ENCODE assay signal across 4 cellular contexts in genomic region chr9:65207273-65207672, GRCh38.
A peak's percentile ranks its signal among the peaks of the same experiment; 100 is the strongest.
DNase-seq lines count a peak whose midpoint lies in the region; ATAC-seq, FAIRE-seq and TF ChIP-seq lines count a peak whose summit lies in the region.
"Not testable (repeated sequence)": the region's sequence is repeated elsewhere in the genome, so short reads cannot be mapped to it uniquely, and the experiment has no call there.

No MANE protein-coding gene starts in this region.

- not testable (repeated sequence) for H3K9me1 ChIP-seq in K562 (ENCODE audit: control insufficient read depth, insufficient read depth, low read length)

- H3K79me2 ChIP-seq in K562 (ENCODE audit: control insufficient read depth, insufficient read depth, low read length); HepG2 (ENCODE audit: insufficient read depth, low read length): not testable (repeated sequence)

- not testable (repeated sequence) for H3K27me3 ChIP-seq in K562 (ENCODE audit: control insufficient read depth in 2 of 2, insufficient read depth in 2 of 2, low read length in 2 of 2); HepG2 (ENCODE audit: control insufficient read depth in 1 of 2, insufficient read depth in 2 of 2, low read length in 2 of 2)

- H3K27ac Mint-ChIP-seq in activated T-cell treated with anti-CD3 and anti-CD28 coated beads, Interleukin-2, amount 50 U/mL, for 24 hours, result peak overlapping the region; percentile 71
- H3K27ac Mint-ChIP-seq in activated naive CD4-positive, alpha-beta T cell treated with anti-CD3 and anti-CD28 coated beads, Interleukin-2, amount 50 U/mL, for 24 hours, result peak overlapping the region; percentile 46

- H3K9me3 Mint-ChIP-seq in activated T-cell treated with anti-CD3 and anti-CD28 coated beads, Interleukin-2, amount 50 U/mL, for 24 hours; activated naive CD4-positive, alpha-beta T cell treated with anti-CD3 and anti-CD28 coated beads, Interleukin-2, amount 50 U/mL, for 24 hours: not testable (repeated sequence)

- not testable (repeated sequence) for ATAC-seq in K562, HepG2

- H3K4me1 ChIP-seq in K562 (replicated peaks in 1 of 2; ENCODE audit: control insufficient read depth in 2 of 2, insufficient read depth in 2 of 2, low read length in 2 of 2); HepG2 (ENCODE audit: insufficient read depth, low read length): not testable (repeated sequence)

- H3K36me3 Mint-ChIP-seq in activated T-cell treated with anti-CD3 and anti-CD28 coated beads, Interleukin-2, amount 50 U/mL, for 24 hours (ENCODE audit: low read depth); activated naive CD4-positive, alpha-beta T cell treated with anti-CD3 and anti-CD28 coated beads, Interleukin-2, amount 50 U/mL, for 24 hours: not testable (repeated sequence)

- TF ChIP-seq CTCF in K562 (IDR thresholded peaks at IDR 0.05 in 2 of 3, conservative IDR thresholded peaks at IDR 0.05 in 1 of 3; ENCODE audit: insufficient read depth in 2 of 3, low read depth in 1 of 3, low read length in 3 of 3); HepG2 (CRISPR knock-in tag; IDR thresholded peaks at IDR 0.05): not testable (repeated sequence)

- POLR2A ChIA-PET in K562 (lab: Yijun Ruan, JAX); HepG2 (lab: Yijun Ruan, JAX): not testable (repeated sequence)

- H3K4me1 Mint-ChIP-seq in activated T-cell treated with anti-CD3 and anti-CD28 coated beads, Interleukin-2, amount 50 U/mL, for 24 hours (ENCODE audit: low read depth); activated naive CD4-positive, alpha-beta T cell treated with anti-CD3 and anti-CD28 coated beads, Interleukin-2, amount 50 U/mL, for 24 hours: not testable (repeated sequence)

- BruUV-seq in K562 (replicated peaks; lab: Mats Ljungman, UMichigan); HepG2 (replicated peaks; lab: Mats Ljungman, UMichigan): not testable (repeated sequence)

- TF ChIP-seq POLR2A in K562 (conservative IDR thresholded peaks at IDR 0.05); HepG2 (IDR thresholded peaks at IDR 0.05; ENCODE audit: insufficient read depth in 1 of 2, low read depth in 2 of 2, low read length in 2 of 2): not testable (repeated sequence)

- H3K9me3 ChIP-seq in K562 (replicated peaks; ENCODE audit: control insufficient read depth, insufficient read depth, low read depth, low read length); HepG2 (ENCODE audit: low read length): not testable (repeated sequence)

- not testable (repeated sequence) for TF ChIP-seq EP300 in K562 (IDR thresholded peaks at IDR 0.05; ENCODE audit: low read length); HepG2 (IDR thresholded peaks at IDR 0.05; ENCODE audit: low read depth in 2 of 2, low read length in 2 of 2); HepG2 (CRISPR knock-in tag; IDR thresholded peaks at IDR 0.05; ENCODE audit: borderline replicate concordance)

- H3K27ac ChIP-seq in K562 (ENCODE audit: extremely low read depth, low read depth, low read length); HepG2 (ENCODE audit: extremely low read length, insufficient read depth, low read length): not testable (repeated sequence)

- H3K27me3 Mint-ChIP-seq in activated T-cell treated with anti-CD3 and anti-CD28 coated beads, Interleukin-2, amount 50 U/mL, for 24 hours; activated naive CD4-positive, alpha-beta T cell treated with anti-CD3 and anti-CD28 coated beads, Interleukin-2, amount 50 U/mL, for 24 hours: not testable (repeated sequence)

- TF ChIP-seq RAD21 in K562 (CRISPR knock-in tag; conservative IDR thresholded peaks at IDR 0.05 in 1 of 2, IDR thresholded peaks at IDR 0.05 in 1 of 2); HepG2 (CRISPR knock-in tag; IDR thresholded peaks at IDR 0.05): not testable (repeated sequence)

- not testable (repeated sequence) for H2AFZ ChIP-seq in K562 (ENCODE audit: low read depth, low read length); HepG2 (ENCODE audit: low read length)

- H3K4me3 Mint-ChIP-seq in activated T-cell treated with anti-CD3 and anti-CD28 coated beads, Interleukin-2, amount 50 U/mL, for 24 hours; activated naive CD4-positive, alpha-beta T cell treated with anti-CD3 and anti-CD28 coated beads, Interleukin-2, amount 50 U/mL, for 24 hours: not testable (repeated sequence)

- WGBS in K562 (ENCODE audit: insufficient coverage, low coverage, missing lambda C conversion rate), result no CpG with 5 or more reads among the region's 1 CpG
- WGBS in HepG2 (ENCODE audit: low lambda C conversion rate), result 9% methylated on average over 1 of the region's 1 CpG

- H3K4me3 ChIP-seq in K562; HepG2 (replicated peaks in 1 of 3; ENCODE audit: insufficient read depth in 1 of 3, low read depth in 2 of 3, low read length in 3 of 3): not testable (repeated sequence)

- not testable (repeated sequence) for H4K20me1 ChIP-seq in K562 (replicated peaks; ENCODE audit: control insufficient read depth, insufficient read depth, low read length); HepG2 (ENCODE audit: insufficient read depth, low read length)

- H3K4me2 ChIP-seq in K562 (ENCODE audit: insufficient read depth, low read length); HepG2 (ENCODE audit: low read depth, low read length): not testable (repeated sequence)

- H3K9ac ChIP-seq in K562 (ENCODE audit: insufficient read depth in 1 of 2, low read depth in 2 of 2, low read length in 2 of 2); HepG2 (ENCODE audit: insufficient read depth, low read depth, low read length): not testable (repeated sequence)

- CTCF ChIA-PET in K562 (lab: Yijun Ruan, JAX; ENCODE audit: low intra/inter-chr PET ratio); HepG2 (lab: Yijun Ruan, JAX; ENCODE audit: low intra/inter-chr PET ratio, low total read pairs): not testable (repeated sequence)

- not testable (repeated sequence) for H3K36me3 ChIP-seq in K562 (ENCODE audit: control insufficient read depth, insufficient read depth, low read length); HepG2 (replicated peaks in 1 of 2; ENCODE audit: control insufficient read depth in 1 of 2, insufficient read depth in 2 of 2, low read length in 2 of 2)

- in situ Hi-C loops in K562 (cut with MboI); HepG2 (cut with HindIII; ENCODE audit: extremely low pct_ligation_motif_present, low pct_unique_long_range_greater_than_20kb): not testable (repeated sequence)

- intact Hi-C loops in K562 (cut with micrococcal nuclease); HepG2 (cut with micrococcal nuclease; ENCODE audit: unreplicated experiment): not testable (repeated sequence)

- not testable (repeated sequence) for FAIRE-seq in K562 (lab: Jason Lieb, UNC); HepG2 (lab: Jason Lieb, UNC)

- DNase-seq in activated T-cell treated with anti-CD3 and anti-CD28 coated beads, Interleukin-2, amount 50 U/mL, for 24 hours; K562 (ENCODE audit: extremely low read depth in 1 of 4, low spot score in 3 of 4); HepG2 (ENCODE audit: low spot score): not testable (repeated sequence)

TF ChIP-seq in K562, 482 proteins besides CTCF, POLR2A, EP300 and RAD21 (continues in another document):
- TF ChIP-seq TRIM24 (IDR thresholded peaks at IDR 0.05) (peak; percentile 89 to 90), HDAC1 (IDR thresholded peaks at IDR 0.05) (0 out of 4 replicates have a peak, but pooled peaks of 1 of the 2 experiments have one; percentile 10), ZNF512 (tag; IDR thresholded peaks at IDR 0.05) (0 out of 2 replicates have a peak, but pooled peaks have one; percentile 29)

TF ChIP-seq in HepG2, 621 proteins besides CTCF, POLR2A, EP300 and RAD21:
- TF ChIP-seq ATF7 (IDR thresholded peaks at IDR 0.05), result peak; percentile 75
- TF ChIP-seq ATF7 (CRISPR knock-in tag; IDR thresholded peaks at IDR 0.05), result not testable (repeated sequence)
